In genomic region chr4:125313497-125313896, GRCh38 we compare ENCODE assay signal across 8 cellular contexts. TPM values are rescaled to one million over a fixed set of nuclear protein-coding genes. Genes with fewer than 3 reads are reported as not detected.
DNase-seq lines count a peak whose midpoint lies in the region; ATAC-seq and TF ChIP-seq lines count a peak whose summit lies in the region.

No MANE protein-coding gene starts in this region.

- no peak overlapping the region for H3K27ac ChIP-seq in endodermal cell (ENCODE audit: low read depth, low read length)

- ATAC-seq in HG02840 (IDR thresholded peaks at IDR 0.05; ENCODE audit: low FRiP score, unreplicated experiment) = peak; percentile 44

- in situ Hi-C loops in GM13976 (cut with MboI; ENCODE audit: low sequenced_read_pairs, unreplicated experiment) = loop anchor here (25.0 kb wide), 1 partner anchor 1099 kb away; no protein-coding TSS in a partner anchor

- peaks cover 4% of the 10 kb centered on the region for H3K4me1 ChIP-seq in endodermal cell (ENCODE audit: control insufficient read depth, insufficient read depth, low read length)

- H3K27me3 ChIP-seq in endodermal cell (ENCODE audit: control insufficient read depth, insufficient read depth, low read length, poor library complexity, severe bottlenecking) = peaks cover 25% of the 10 kb centered on the region

- H3K36me3 Mint-ChIP-seq in endodermal cell (ENCODE audit: low read depth) = no peaks in the 10 kb centered on the region

- H3K4me3 ChIP-seq in endodermal cell (ENCODE audit: low read length) = no peak overlapping the region

- TF ChIP-seq CTCF in GM13976 (IDR thresholded peaks at IDR 0.05; ENCODE audit: borderline replicate concordance, control extremely low read depth, extremely low read depth, insufficient read depth, missing control alignments) (peak; percentile 59), endodermal cell (conservative IDR thresholded peaks at IDR 0.05) (peak; percentile 97)

- WGBS in endodermal cell (ENCODE audit: insufficient coverage in 1 of 2, insufficient read length in 1 of 2), 2 experiments = 1 to 2% methylated on average over 4 to 6 of the region's 7 CpGs

- DNase-seq in Ammon's horn (ENCODE audit: low spot score) (peak; percentile 88), GM13976 (ENCODE audit: low spot score) (peak; percentile 63), NCI-H1417 treated with DMSO at 0.1 percent for 48 hours (lab: John Stamatoyannopoulos, UW) (peak; percentile 66), SK-N-DZ (ENCODE audit: low spot score) (peak; percentile 83), endodermal cell (peak; percentile 76), myocyte (ENCODE audit: low read depth) (peak; percentile 93), GM19240 (ENCODE audit: insufficient read length, low spot score) (no peak)

- peaks cover 28% of the 10 kb centered on the region for H3K27me3 Mint-ChIP-seq in endodermal cell (ENCODE audit: insufficient read depth)

- H3K9me3 Mint-ChIP-seq in endodermal cell = peaks cover 3% of the 10 kb centered on the region

- H3K9ac ChIP-seq in endodermal cell (ENCODE audit: extremely low read depth, low read length, poor library complexity, severe bottlenecking) = no peak overlapping the region

- H3K4me3 Mint-ChIP-seq in endodermal cell = no peak overlapping the region

- H3K36me3 ChIP-seq in endodermal cell (ENCODE audit: control insufficient read depth, insufficient read depth, low read length) = no peaks in the 10 kb centered on the region

- no peak overlapping the region for H3K27ac Mint-ChIP-seq in endodermal cell

- no peaks in the 10 kb centered on the region for H3K9me3 ChIP-seq in endodermal cell (ENCODE audit: control insufficient read depth, low read length)

- H3K4me1 Mint-ChIP-seq in endodermal cell = peaks cover 13% of the 10 kb centered on the region

RNA-seq across cellular contexts. Expression of gene FAT4, which starts 1.3 kb away (rescaled TPM):
- polyA plus RNA-seq in SK-N-DZ (2014; cell fraction: cytosol; rRNA removed) = 0.63 and 0.66 TPM in 2 replicates
- polyA plus RNA-seq in SK-N-DZ (2014; cell fraction: nucleus; rRNA removed) = 0.31 and 0.52 TPM in 2 replicates
- total RNA-seq in endodermal cell = 1 to 10 TPM in 1 of 2 donors, under 1 TPM in 1; 0.22 to 2.1 TPM
- polyA plus RNA-seq in endodermal cell (2013, experiment 1 of 2) = 11.8 TPM
- 11.8 TPM for polyA plus RNA-seq in endodermal cell (2013, experiment 2 of 2)
- total RNA-seq in myocyte = 9.7 and 14.3 TPM in 2 replicates
- polyA plus RNA-seq in myocyte (2012) = 3.1 TPM
